ENCODE assay signal across 8 cellular contexts in the genomic region with DNA sequence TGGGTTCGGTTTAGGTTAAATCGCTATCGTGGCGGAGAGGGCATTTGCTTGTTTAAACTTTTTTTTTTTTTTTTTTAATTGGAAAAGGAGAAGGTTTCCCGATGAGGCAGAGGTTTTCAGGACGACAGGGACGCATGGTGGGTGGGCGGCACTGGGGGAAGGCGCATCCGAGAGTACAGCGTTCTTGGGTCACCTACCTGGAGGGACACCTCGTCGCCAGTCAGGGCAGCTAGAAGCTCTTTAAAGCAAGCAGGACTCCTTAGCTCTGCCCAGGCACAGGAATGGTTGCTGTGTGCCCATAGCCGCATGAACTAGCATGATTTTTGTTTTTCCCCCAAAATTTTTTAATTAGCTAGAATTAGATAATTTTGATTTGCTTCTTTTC. TPM values are rescaled to one million over a fixed set of nuclear protein-coding genes. Genes with fewer than 3 reads are reported as not detected.
DNase-seq lines count a peak whose midpoint lies in the region; ATAC-seq and TF ChIP-seq lines count a peak whose summit lies in the region.

No MANE protein-coding gene starts in this region.

- no peak for TF ChIP-seq POLR2A in adrenal gland (IDR thresholded peaks at IDR 0.05)

- no peak overlapping the region for H3K27ac Mint-ChIP-seq in activated CD4-positive, alpha-beta T cell treated with anti-CD3 and anti-CD28 coated beads for 36 hours

- H3K27me3 Mint-ChIP-seq in activated CD4-positive, alpha-beta T cell treated with anti-CD3 and anti-CD28 coated beads for 36 hours, result peaks cover 15% of the 10 kb centered on the region

- H3K4me3 Mint-ChIP-seq in activated CD4-positive, alpha-beta T cell treated with anti-CD3 and anti-CD28 coated beads for 36 hours, result peak overlapping the region; percentile 63

- 11 to 23% (median 15%) methylated on average over 14 of the region's 14 CpGs for WGBS in adrenal gland, 4 donors

- CTCF ChIA-PET in activated CD4-positive, alpha-beta T cell treated with anti-CD3 and anti-CD28 coated beads for 36 hours (lab: Charles Lee), result interaction anchor here (0.6 to 1.7 kb wide), 6 partner anchors 59 to 340 kb away, joined by 3 to 6 read pairs (median 4); no protein-coding TSS in a partner anchor

- H3K4me3 ChIP-seq in adrenal gland (peak overlapping the region; percentile 27 to 91 (median 60)), lower lobe of right lung (peak overlapping the region; percentile 74)

- no peaks in the 10 kb centered on the region for H3K36me3 Mint-ChIP-seq in activated CD4-positive, alpha-beta T cell treated with anti-CD3 and anti-CD28 coated beads for 36 hours (ENCODE audit: low read depth)

- no peaks in the 10 kb centered on the region for H3K9me3 Mint-ChIP-seq in activated CD4-positive, alpha-beta T cell treated with anti-CD3 and anti-CD28 coated beads for 36 hours (ENCODE audit: low read depth)

- no peak for DNase-seq in activated CD4-positive, alpha-beta T cell treated with anti-CD3 and anti-CD28 coated beads for 36 hours
- DNase-seq in activated CD4-positive, alpha-beta T cell treated with anti-CD3 and anti-CD28 coated beads, Interleukin-2, amount 50 U/mL, for 48 hours, result no peak
- peak in 2 of 7 donors; percentile 23 to 55 for DNase-seq in adrenal gland
- no peak for DNase-seq in lower lobe of right lung
- DNase-seq in substantia nigra (lab: John Stamatoyannopoulos, UW), result peak in 1 of 49 donors; percentile 25
- DNase-seq in 8988T, result no peak

- H3K36me3 ChIP-seq in adrenal gland (replicated peaks in 1 of 2) (no peaks in the 10 kb centered on the region), lower lobe of right lung (no peaks in the 10 kb centered on the region)

- H3K4me1 ChIP-seq in adrenal gland (replicated peaks in 1 of 2) (peaks cover 41 to 62% of the 10 kb centered on the region in 2 donors), lower lobe of right lung (peaks cover 74% of the 10 kb centered on the region)

- no peaks in the 10 kb centered on the region for H3K9me3 ChIP-seq in adrenal gland (replicated peaks in 1 of 3)
- H3K9me3 ChIP-seq in lower lobe of right lung, result no peaks in the 10 kb centered on the region

- no peak for ATAC-seq in activated CD4-positive, alpha-beta T cell treated with anti-CD3 and anti-CD28 coated beads for 36 hours
- ATAC-seq in lower lobe of right lung (no peak), HG03571 (IDR thresholded peaks at IDR 0.05; ENCODE audit: unreplicated experiment) (no peak), GM18519 (IDR thresholded peaks at IDR 0.05; ENCODE audit: low FRiP score, unreplicated experiment) (no peak)

- TF ChIP-seq CTCF in adrenal gland (IDR thresholded peaks at IDR 0.05) (no peak), lower lobe of right lung (IDR thresholded peaks at IDR 0.05) (no peak)

- H3K4me1 Mint-ChIP-seq in activated CD4-positive, alpha-beta T cell treated with anti-CD3 and anti-CD28 coated beads for 36 hours, result peaks cover 38% of the 10 kb centered on the region

- no peaks in the 10 kb centered on the region for H3K27me3 ChIP-seq in adrenal gland
- peaks cover 22% of the 10 kb centered on the region for H3K27me3 ChIP-seq in lower lobe of right lung (ENCODE audit: low read depth)

- POLR2A ChIA-PET in activated CD4-positive, alpha-beta T cell treated with anti-CD3 and anti-CD28 coated beads for 36 hours (lab: Charles Lee), result interaction anchor here (1.1 kb wide), 1 partner anchor 330 kb away, joined by 3 read pairs; no protein-coding TSS in a partner anchor

- peak overlapping the region in 4 of 5 donors; percentile 76 to 93 (median 88) for H3K27ac ChIP-seq in adrenal gland
- H3K27ac ChIP-seq in lower lobe of right lung, result peak overlapping the region; percentile 78
- peak overlapping the region; percentile 80 for H3K27ac ChIP-seq in substantia nigra (ENCODE audit: low read depth, low read length, poor library complexity, severe bottlenecking)

- intact Hi-C loops in activated CD4-positive, alpha-beta T cell treated with anti-CD3 and anti-CD28 coated beads for 36 hours (cut with DNase I, micrococcal nuclease), result loop anchor here (2.0 to 10.0 kb wide), 6 partner anchors 46 to 396 kb away; no protein-coding TSS in a partner anchor
- intact Hi-C loops in adrenal gland (cut with DNase I), result loop anchor here (5.0 to 10.0 kb wide), 2 partner anchors 308 to 416 kb away; no protein-coding TSS in a partner anchor
- intact Hi-C loops in lower lobe of right lung (cut with DNase I), result no loop called here

RNA-seq across cellular contexts. Expression of a gene that starts 0.4 kb away (rescaled TPM):
- total RNA-seq in activated CD4-positive, alpha-beta T cell treated with anti-CD3 and anti-CD28 coated beads for 36 hours, result 10 to 100 TPM; 29.3 to 32.2 TPM
- total RNA-seq in adrenal gland (10 to 100 TPM; 26.1 to 64.5 (median 47.7) TPM), lower lobe of right lung (24.6 TPM)
- polyA plus RNA-seq in adrenal gland, result 10 to 100 TPM in 1 of 3 donors, 1 to 10 TPM in 2; 3.9 to 16.6 (median 8.9) TPM
